In the genomic region with DNA sequence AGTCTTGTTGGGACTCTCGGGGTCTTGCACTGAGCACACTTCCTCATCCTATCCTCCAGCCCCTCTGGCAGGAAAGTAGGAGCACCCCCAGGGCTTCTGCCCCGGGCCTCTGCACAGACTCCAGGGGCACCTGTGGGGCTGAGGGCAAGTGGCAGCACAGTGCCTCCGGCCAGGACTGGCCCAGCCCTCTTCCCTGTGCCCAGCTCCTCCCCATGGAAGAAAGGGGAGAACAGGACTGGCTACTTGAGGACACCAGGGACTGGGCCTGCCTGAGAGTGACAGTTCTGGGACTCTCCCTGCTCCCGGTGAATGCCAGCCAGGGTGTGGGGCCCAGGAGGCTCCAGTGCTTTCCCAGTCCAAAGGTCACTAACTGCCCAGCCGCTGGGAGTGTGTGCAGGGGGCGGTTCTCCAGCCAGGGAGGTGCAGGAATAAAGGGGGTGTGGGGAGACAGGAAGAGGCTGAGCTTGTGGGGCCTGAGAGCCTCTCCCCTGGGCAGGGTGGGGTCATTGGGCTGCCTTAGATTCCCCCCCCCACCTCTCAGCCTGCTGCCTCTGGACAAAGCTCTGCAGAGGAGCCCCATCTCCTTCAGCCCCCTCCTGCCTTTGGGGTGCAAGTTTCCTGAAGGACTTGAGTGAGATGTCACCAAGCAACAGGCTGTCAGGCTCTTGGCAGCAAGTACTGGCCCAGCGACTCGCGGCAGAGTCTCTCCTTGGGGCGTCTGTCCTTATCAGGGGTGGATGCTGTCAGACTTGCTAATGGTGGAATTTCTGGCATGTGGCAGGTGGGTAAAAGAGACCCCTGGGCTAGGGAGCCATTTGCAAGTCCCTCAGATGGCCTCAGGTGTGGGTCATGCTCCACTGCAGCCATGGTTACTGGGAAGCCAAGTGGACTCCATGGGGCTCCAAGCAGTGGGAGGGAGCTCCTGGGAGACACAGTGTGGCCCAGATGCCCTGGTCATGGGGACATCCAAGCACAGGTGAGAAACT, we compare ENCODE assay signal across 10 cellular contexts. TPM values are rescaled to one million over a fixed set of nuclear protein-coding genes. Genes with fewer than 3 reads are reported as not detected.
A peak's percentile ranks its signal among the peaks of the same experiment; 100 is the strongest.
DNase-seq lines count a peak whose midpoint lies in the region; ATAC-seq and TF ChIP-seq lines count a peak whose summit lies in the region.
"Had no signal": no experiment of that assay in that cellular context is flagged by ENCODE, and none has a peak within 500 bp of the region (broad histone marks: within the 10 kb centered on the region; RNA-seq: fewer than 3 reads in every experiment).

No MANE protein-coding gene starts in this region.

- H3K4me1 Mint-ChIP-seq in T-cell: peaks cover 26 to 38% (median 29%) of the 10 kb centered on the region in 3 donors

- peaks cover 37% of the 10 kb centered on the region for H3K4me1 ChIP-seq in osteoblast (ENCODE audit: insufficient read depth, low read length)

- no peaks in the 10 kb centered on the region for H3K9me3 ChIP-seq in osteoblast (ENCODE audit: low read depth, low read length)

- TF ChIP-seq CTCF in osteoblast (IDR thresholded peaks at IDR 0.05; ENCODE audit: extremely low read depth, low read depth, low read length): no peak

- H3K36me3 ChIP-seq in osteoblast (ENCODE audit: insufficient read depth, low read length): no peaks in the 10 kb centered on the region

- H3K27ac Mint-ChIP-seq in T-cell: peak overlapping the region in 1 of 2 donors; percentile 28

- DNase-seq in DMS53 treated with DMSO at 0.1 percent for 48 hours (lab: John Stamatoyannopoulos, UW; ENCODE audit: unreplicated experiment) (peak; percentile 98), NCI-H460 (ENCODE audit: extremely low read depth, low read depth) (peak; percentile 80), fibroblast of gingiva (ENCODE audit: low read depth) (peak; percentile 52), osteoblast (ENCODE audit: insufficient read length, low spot score, missing footprints) (no peak), MV-4-11 (lab: John Stamatoyannopoulos, UW) (no peak), T-cell (no peak), NK-92 (lab: John Stamatoyannopoulos, UW; ENCODE audit: unreplicated experiment) (no peak)
- DNase-seq: activated CD4-positive, alpha-beta T cell treated with anti-CD3 and anti-CD28 coated beads, Interleukin-2, amount 50 U/mL, for 4 hours; NCI-H1105 treated with DMSO at 0.1 percent for 48 hours had no signal

- H3K4me2 ChIP-seq in osteoblast (ENCODE audit: insufficient read depth, low read length): no peak overlapping the region

- no peaks in the 10 kb centered on the region for H4K20me1 ChIP-seq in osteoblast (ENCODE audit: insufficient read depth, low read length)

- POLR2A ChIA-PET in T-cell (lab: Charles Lee): interaction anchor here in 1 of 2 donors (0.5 kb wide), 1 partner anchor 89 kb away, joined by 3 read pairs; no protein-coding TSS in a partner anchor

- ATAC-seq in HG03280 (IDR thresholded peaks at IDR 0.05; ENCODE audit: unreplicated experiment): no peak
- ATAC-seq in T-cell (replicated peaks in 1 of 4): no peak

- no peak overlapping the region for H3K27ac ChIP-seq in osteoblast (ENCODE audit: low read depth, low read length)

- no peaks in the 10 kb centered on the region for H3K79me2 ChIP-seq in osteoblast (ENCODE audit: insufficient read depth, low read length)

- CTCF ChIA-PET in T-cell (lab: Charles Lee): no interaction called here

- H3K36me3 Mint-ChIP-seq in T-cell: no peaks in the 10 kb centered on the region

- no peaks in the 10 kb centered on the region for H3K27me3 Mint-ChIP-seq in T-cell

- H3K4me3 ChIP-seq in osteoblast (ENCODE audit: insufficient read depth, low read length): no peak overlapping the region

- H3K27me3 ChIP-seq in osteoblast (ENCODE audit: insufficient read depth, low read length): no peaks in the 10 kb centered on the region

- no peak overlapping the region for H3K4me3 Mint-ChIP-seq in T-cell

- peak overlapping the region; percentile 74 for H2AFZ ChIP-seq in osteoblast (ENCODE audit: low read length)

- H3K9me3 Mint-ChIP-seq in T-cell: no peaks in the 10 kb centered on the region

RNA-seq across cellular contexts. Expression of a gene that starts 19.1 kb away (rescaled TPM):
- total RNA-seq in NCI-H460 (2014; rRNA removed; shearing (Covaris generic)): 7.9 and 8.9 TPM in 2 replicates
- 9.3 and 21.8 TPM in 2 replicates for polyA plus RNA-seq in NCI-H460 (2014; cell fraction: nucleus; rRNA removed)
- total RNA-seq in osteoblast (22.7 and 26.8 TPM in 2 replicates), T-cell (100 to 1,000 TPM; 163 to 263 (median 239) TPM)

Comparison
In these comparisons a context has a peak if more than half of its experiments do, and no peak if none do; other contexts are left out.
1. DNase-seq: peak in DMS53 treated with DMSO at 0.1 percent for 48 hours (single experiment), NCI-H460 (single experiment) and fibroblast of gingiva (single experiment); none in osteoblast (single experiment), MV-4-11 (single experiment), T-cell (0 of 34) and NK-92 (single experiment).